Comparison of ENCODE assay signal across 1 cellular context in the genomic region with DNA sequence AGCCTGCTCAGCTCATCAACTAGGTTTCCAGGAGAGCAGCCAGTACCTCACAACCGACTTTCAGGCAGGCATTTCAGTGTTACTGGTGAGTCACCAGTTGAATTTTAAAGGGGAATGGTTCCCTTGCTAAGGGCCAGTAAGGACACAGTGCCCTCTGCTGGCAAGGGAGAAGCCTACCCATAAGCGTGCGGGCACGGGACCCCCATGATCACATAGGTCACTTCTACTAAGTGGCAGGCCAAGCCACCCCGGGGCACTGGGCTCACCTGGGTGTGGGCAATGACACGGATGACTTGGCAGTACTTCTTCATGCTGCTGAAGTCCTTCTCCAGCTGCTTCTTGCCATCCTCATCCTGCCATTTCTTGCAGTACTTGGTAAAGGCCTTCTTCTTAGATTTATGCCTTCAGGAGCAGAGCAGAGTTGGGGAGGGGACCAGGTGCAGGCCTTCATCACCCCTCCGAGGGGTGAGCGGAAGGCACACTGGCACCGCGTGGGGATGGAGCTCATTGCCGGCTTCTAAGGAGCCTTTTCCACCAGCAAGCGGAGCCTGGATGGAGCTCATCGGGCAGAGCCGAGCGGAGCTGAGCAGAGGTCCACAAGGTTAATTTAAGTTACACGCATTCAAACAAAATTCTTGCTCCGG.
TF ChIP-seq lines count a peak whose summit lies in the region.

No MANE protein-coding gene starts in this region.

TF ChIP-seq in WTC11, 78 proteins besides CTCF, POLR2A, EP300 and RAD21 (continued from another document):
- TF ChIP-seq, protein P1, sequence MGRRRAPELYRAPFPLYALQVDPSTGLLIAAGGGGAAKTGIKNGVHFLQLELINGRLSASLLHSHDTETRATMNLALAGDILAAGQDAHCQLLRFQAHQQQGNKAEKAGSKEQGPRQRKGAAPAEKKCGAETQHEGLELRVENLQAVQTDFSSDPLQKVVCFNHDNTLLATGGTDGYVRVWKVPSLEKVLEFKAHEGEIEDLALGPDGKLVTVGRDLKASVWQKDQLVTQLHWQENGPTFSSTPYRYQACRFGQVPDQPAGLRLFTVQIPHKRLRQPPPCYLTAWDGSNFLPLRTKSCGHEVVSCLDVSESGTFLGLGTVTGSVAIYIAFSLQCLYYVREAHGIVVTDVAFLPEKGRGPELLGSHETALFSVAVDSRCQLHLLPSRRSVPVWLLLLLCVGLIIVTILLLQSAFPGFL (CRISPR knock-in tag; IDR thresholded peaks at IDR 0.05; ENCODE audit: borderline replicate concordance), result no peak
- TF ChIP-seq TP53 (CRISPR knock-in tag; IDR thresholded peaks at IDR 0.05), result no peak
- no peak; the same call in 1 of the 2 replicates for TF ChIP-seq RORB (CRISPR knock-in tag; IDR thresholded peaks at IDR 0.05)
- TF ChIP-seq JAZF1 (CRISPR knock-in tag; IDR thresholded peaks at IDR 0.05), result no peak
- TF ChIP-seq EMX1 (CRISPR knock-in tag; IDR thresholded peaks at IDR 0.05), result peak; percentile 61; the same call in 1 of the 2 replicates
- no peak for TF ChIP-seq ZBTB21 (CRISPR knock-in tag; IDR thresholded peaks at IDR 0.05; ENCODE audit: borderline replicate concordance)
